ENCODE assay signal across 1 cellular context in genomic region chr2:53509827-53510785, GRCh38.
TF ChIP-seq lines count a peak whose summit lies in the region.

No MANE protein-coding gene starts in this region.

TF ChIP-seq in neural cell, 6 proteins besides CTCF, POLR2A, EP300 and RAD21:
- TF ChIP-seq REST (IDR thresholded peaks at IDR 0.05; ENCODE audit: borderline replicate concordance) = no peak
- no peak for TF ChIP-seq MXI1 (conservative IDR thresholded peaks at IDR 0.05; ENCODE audit: poor library complexity, severe bottlenecking)
- TF ChIP-seq TAF1 (IDR thresholded peaks at IDR 0.05; ENCODE audit: low read depth) = no peak
- peak; percentile 44 for TF ChIP-seq POLR2AphosphoS5 (IDR thresholded peaks at IDR 0.05)
- TF ChIP-seq SMC3 (conservative IDR thresholded peaks at IDR 0.05; ENCODE audit: poor library complexity) = no peak
